ENCODE assay signal across 8 cellular contexts in genomic region chr11:107457558-107458271, GRCh38.
A peak's percentile ranks its signal among the peaks of the same experiment; 100 is the strongest.
DNase-seq lines count a peak whose midpoint lies in the region; ATAC-seq and TF ChIP-seq lines count a peak whose summit lies in the region.

CWF19L2 (minus strand) TSS chr11:107457825; CDS start chr11:107457816, 9 bp downstream.

- peak; percentile 83 for DNase-seq in AG09309 (ENCODE audit: low read depth)
- DNase-seq in NCI-H446 (lab: John Stamatoyannopoulos, UW), result peak; percentile 88 to 98
- peak; percentile 83 for DNase-seq in activated CD4-positive, CD25-positive, alpha-beta regulatory T cell treated with anti-CD3 and anti-CD28 coated beads, Interleukin-2, amount 50 U/mL, for 16 hours (ENCODE audit: low read depth, low spot score)
- DNase-seq in cerebellar cortex (ENCODE audit: low spot score), result peak; percentile 97
- DNase-seq in islet precursor cell, result peak; percentile 95
- DNase-seq in stimulated activated CD4-positive, alpha-beta T cell treated with anti-CD3 and anti-CD28 coated beads, Interleukin-12 subunit alpha, Interleukin-12 subunit beta, amount 100 ng/mL, for 48 hours (ENCODE audit: low read depth in 2 of 3, low spot score in 1 of 3), result peak; percentile 74 to 80 (median 79)

- H3K4me3 ChIP-seq in AG09309 (ENCODE audit: control insufficient read depth, low read depth, low read length), result peak within 1 kb of the TSS; percentile 85

- ATAC-seq in GM19025 (IDR thresholded peaks at IDR 0.05; ENCODE audit: low read depth, unreplicated experiment) (peak; percentile 97), HG03342 (IDR thresholded peaks at IDR 0.05; ENCODE audit: unreplicated experiment) (peak; percentile 99)

- TF ChIP-seq CTCF in AG09309 (IDR thresholded peaks at IDR 0.05; ENCODE audit: control insufficient read depth, insufficient read depth, low read depth, low read length, missing control alignments), result peak; percentile 16

Comparison
In these comparisons a context has a peak if more than half of its experiments do, and no peak if none do; other contexts are left out.
1. Peak in every context shown above with its lines: DNase-seq, ATAC-seq and H3K4me3 ChIP-seq.